ENCODE assay signal across 1 cellular context in genomic region chr15:69159805-69160140, GRCh38.
A peak's percentile ranks its signal among the peaks of the same experiment; 100 is the strongest.
TF ChIP-seq lines count a peak whose summit lies in the region.

No MANE protein-coding gene starts in this region.

TF ChIP-seq in HEK293, 187 proteins besides CTCF, POLR2A, EP300 and RAD21 (continued from another document and continues in another):
- TF ChIP-seq, protein P1, sequence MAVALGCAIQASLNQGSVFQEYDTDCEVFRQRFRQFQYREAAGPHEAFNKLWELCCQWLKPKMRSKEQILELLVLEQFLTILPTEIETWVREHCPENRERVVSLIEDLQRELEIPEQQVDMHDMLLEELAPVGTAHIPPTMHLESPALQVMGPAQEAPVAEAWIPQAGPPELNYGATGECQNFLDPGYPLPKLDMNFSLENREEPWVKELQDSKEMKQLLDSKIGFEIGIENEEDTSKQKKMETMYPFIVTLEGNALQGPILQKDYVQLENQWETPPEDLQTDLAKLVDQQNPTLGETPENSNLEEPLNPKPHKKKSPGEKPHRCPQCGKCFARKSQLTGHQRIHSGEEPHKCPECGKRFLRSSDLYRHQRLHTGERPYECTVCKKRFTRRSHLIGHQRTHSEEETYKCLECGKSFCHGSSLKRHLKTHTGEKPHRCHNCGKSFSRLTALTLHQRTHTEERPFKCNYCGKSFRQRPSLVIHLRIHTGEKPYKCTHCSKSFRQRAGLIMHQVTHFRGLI (tag by site-specific recombination; IDR thresholded peaks at IDR 0.05) = 0 out of 2 replicates have a peak, but pooled peaks have one; percentile 20
- TF ChIP-seq REPIN1 (tag by site-specific recombination; IDR thresholded peaks at IDR 0.05; ENCODE audit: low read depth) (no peak), ZNF214 (tag by site-specific recombination; IDR thresholded peaks at IDR 0.05; ENCODE audit: borderline replicate concordance) (no peak), ZNF473 (tag by site-specific recombination; IDR thresholded peaks at IDR 0.05) (no peak), ZNF26 (tag by site-specific recombination; IDR thresholded peaks at IDR 0.05) (no peak), SP2 (tag by site-specific recombination; IDR thresholded peaks at IDR 0.05) (no peak), ZNF2 (tag by site-specific recombination; IDR thresholded peaks at IDR 0.05) (no peak), ZNF48 (tag by site-specific recombination; IDR thresholded peaks at IDR 0.05) (no peak), ZNF433 (tag by site-specific recombination; IDR thresholded peaks at IDR 0.05; ENCODE audit: low read depth) (no peak), ZNF366 (tag by site-specific recombination; conservative IDR thresholded peaks at IDR 0.05) (no peak), ZNF354C (tag by site-specific recombination; IDR thresholded peaks at IDR 0.05; ENCODE audit: borderline replicate concordance, low read depth) (no peak), ZNF585B (tag by site-specific recombination; IDR thresholded peaks at IDR 0.05) (no peak), ZNF133 (tag by site-specific recombination; IDR thresholded peaks at IDR 0.05) (no peak), ZSCAN5A (tag by site-specific recombination; IDR thresholded peaks at IDR 0.05) (no peak), ZNF529 (tag by site-specific recombination; IDR thresholded peaks at IDR 0.05; ENCODE audit: insufficient replicate concordance) (no peak), KLF10 (tag by site-specific recombination; IDR thresholded peaks at IDR 0.05) (no peak), ZNF112 (tag by site-specific recombination; IDR thresholded peaks at IDR 0.05) (no peak), GLIS2 (tag by site-specific recombination; IDR thresholded peaks at IDR 0.05) (no peak), ZBTB6 (tag by site-specific recombination; IDR thresholded peaks at IDR 0.05) (no peak), KLF9 (tag by site-specific recombination; IDR thresholded peaks at IDR 0.05; ENCODE audit: low read depth) (no peak), ZFP3 (tag by site-specific recombination; IDR thresholded peaks at IDR 0.05; ENCODE audit: low read depth) (no peak), MZF1 (tag by site-specific recombination; IDR thresholded peaks at IDR 0.05; ENCODE audit: borderline replicate concordance) (no peak), FEZF1 (tag by site-specific recombination; IDR thresholded peaks at IDR 0.05) (no peak), ZNF140 (tag by site-specific recombination; IDR thresholded peaks at IDR 0.05) (no peak), ZNF146 (tag by site-specific recombination; IDR thresholded peaks at IDR 0.05) (no peak), ZNF610 (tag by site-specific recombination; IDR thresholded peaks at IDR 0.05; ENCODE audit: borderline replicate concordance) (peak; percentile 16; the same call in 1 of the 2 replicates), ZNF121 (tag by site-specific recombination; IDR thresholded peaks at IDR 0.05) (no peak), SETDB1 (IDR thresholded peaks at IDR 0.05; ENCODE audit: insufficient read length, low read length) (no peak), ZSCAN16 (tag by site-specific recombination; IDR thresholded peaks at IDR 0.05) (peak; percentile 13; the same call in 1 of the 2 replicates), ZNF624 (tag by site-specific recombination; IDR thresholded peaks at IDR 0.05) (no peak), ZNF426 (tag by site-specific recombination; IDR thresholded peaks at IDR 0.05) (no peak), YY2 (tag by site-specific recombination; IDR thresholded peaks at IDR 0.05) (peak; percentile 37; the same call in 1 of the 2 replicates), ZNF791 (tag by site-specific recombination; IDR thresholded peaks at IDR 0.05) (no peak), ZFHX2 (tag by site-specific recombination; conservative IDR thresholded peaks at IDR 0.05) (no peak), ZNF548 (tag by site-specific recombination; IDR thresholded peaks at IDR 0.05) (no peak), ZNF621 (tag by site-specific recombination; IDR thresholded peaks at IDR 0.05) (no peak), YY1 (tag by site-specific recombination; IDR thresholded peaks at IDR 0.05) (peak; percentile 39; the same call in 1 of the 2 replicates), ZNF626 (tag by site-specific recombination; IDR thresholded peaks at IDR 0.05) (no peak), ZNF16 (tag by site-specific recombination; IDR thresholded peaks at IDR 0.05; ENCODE audit: low read depth) (no peak), ZNF132 (tag by site-specific recombination; IDR thresholded peaks at IDR 0.05; ENCODE audit: borderline replicate concordance) (no peak), ZNF311 (tag by site-specific recombination; IDR thresholded peaks at IDR 0.05; ENCODE audit: borderline replicate concordance) (no peak), ZNF416 (tag by site-specific recombination; IDR thresholded peaks at IDR 0.05) (no peak), ZNF114 (tag by site-specific recombination; IDR thresholded peaks at IDR 0.05) (no peak), ZNF792 (tag by site-specific recombination; IDR thresholded peaks at IDR 0.05) (no peak), PATZ1 (tag by site-specific recombination; IDR thresholded peaks at IDR 0.05) (no peak), ZBTB20 (tag by site-specific recombination; IDR thresholded peaks at IDR 0.05) (peak; percentile 63), ZEB2 (tag by site-specific recombination; IDR thresholded peaks at IDR 0.05) (no peak), ZNF837 (tag by site-specific recombination; IDR thresholded peaks at IDR 0.05) (no peak), ZNF785 (tag by site-specific recombination; IDR thresholded peaks at IDR 0.05) (no peak), ZNF555 (tag by site-specific recombination; conservative IDR thresholded peaks at IDR 0.05) (no peak), ZNF18 (tag by site-specific recombination; IDR thresholded peaks at IDR 0.05) (no peak), ZNF521 (tag by site-specific recombination; IDR thresholded peaks at IDR 0.05) (no peak), BCL11A (tag by site-specific recombination; IDR thresholded peaks at IDR 0.05; ENCODE audit: low read depth) (no peak), ZXDB (tag by site-specific recombination; IDR thresholded peaks at IDR 0.05) (no peak), ZNF830 (tag by site-specific recombination; IDR thresholded peaks at IDR 0.05; ENCODE audit: low read depth) (no peak), ZNF138 (tag by site-specific recombination; IDR thresholded peaks at IDR 0.05; ENCODE audit: borderline replicate concordance) (no peak), SP7 (tag by site-specific recombination; IDR thresholded peaks at IDR 0.05) (no peak), ZBTB8A (tag by site-specific recombination; IDR thresholded peaks at IDR 0.05) (peak; percentile 68), ZNF10 (tag by site-specific recombination; IDR thresholded peaks at IDR 0.05) (peak; percentile 59; the same call in 1 of the 2 replicates), ZNF175 (tag by site-specific recombination; IDR thresholded peaks at IDR 0.05) (no peak), ZSCAN4 (tag by site-specific recombination; IDR thresholded peaks at IDR 0.05) (no peak), ZNF664 (tag by site-specific recombination; IDR thresholded peaks at IDR 0.05) (no peak), ZNF571 (tag by site-specific recombination; IDR thresholded peaks at IDR 0.05) (no peak)
- TF ChIP-seq, protein P2, sequence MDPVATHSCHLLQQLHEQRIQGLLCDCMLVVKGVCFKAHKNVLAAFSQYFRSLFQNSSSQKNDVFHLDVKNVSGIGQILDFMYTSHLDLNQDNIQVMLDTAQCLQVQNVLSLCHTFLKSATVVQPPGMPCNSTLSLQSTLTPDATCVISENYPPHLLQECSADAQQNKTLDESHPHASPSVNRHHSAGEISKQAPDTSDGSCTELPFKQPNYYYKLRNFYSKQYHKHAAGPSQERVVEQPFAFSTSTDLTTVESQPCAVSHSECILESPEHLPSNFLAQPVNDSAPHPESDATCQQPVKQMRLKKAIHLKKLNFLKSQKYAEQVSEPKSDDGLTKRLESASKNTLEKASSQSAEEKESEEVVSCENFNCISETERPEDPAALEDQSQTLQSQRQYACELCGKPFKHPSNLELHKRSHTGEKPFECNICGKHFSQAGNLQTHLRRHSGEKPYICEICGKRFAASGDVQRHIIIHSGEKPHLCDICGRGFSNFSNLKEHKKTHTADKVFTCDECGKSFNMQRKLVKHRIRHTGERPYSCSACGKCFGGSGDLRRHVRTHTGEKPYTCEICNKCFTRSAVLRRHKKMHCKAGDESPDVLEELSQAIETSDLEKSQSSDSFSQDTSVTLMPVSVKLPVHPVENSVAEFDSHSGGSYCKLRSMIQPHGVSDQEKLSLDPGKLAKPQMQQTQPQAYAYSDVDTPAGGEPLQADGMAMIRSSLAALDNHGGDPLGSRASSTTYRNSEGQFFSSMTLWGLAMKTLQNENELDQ (tag by site-specific recombination; IDR thresholded peaks at IDR 0.05; ENCODE audit: low read depth) = no peak
- TF ChIP-seq, protein P3, sequence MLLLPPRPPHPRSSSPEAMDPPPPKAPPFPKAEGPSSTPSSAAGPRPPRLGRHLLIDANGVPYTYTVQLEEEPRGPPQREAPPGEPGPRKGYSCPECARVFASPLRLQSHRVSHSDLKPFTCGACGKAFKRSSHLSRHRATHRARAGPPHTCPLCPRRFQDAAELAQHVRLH (tag by site-specific recombination; IDR thresholded peaks at IDR 0.05) = 0 out of 2 replicates have a peak, but pooled peaks have one; percentile 75
